Comparison of ENCODE assay signal across 17 cellular contexts in genomic region chr2:164073053-164073757, GRCh38.
DNase-seq lines count a peak whose midpoint lies in the region; ATAC-seq and TF ChIP-seq lines count a peak whose summit lies in the region.
"Had no signal": no experiment of that assay in that cellular context is flagged by ENCODE, and none has a peak within 500 bp of the region (broad histone marks: within the 10 kb centered on the region; RNA-seq: fewer than 3 reads in every experiment).

No MANE protein-coding gene starts in this region.

- no peaks in the 10 kb centered on the region for H3K27me3 ChIP-seq in endodermal cell (ENCODE audit: control insufficient read depth, insufficient read depth, low read length, poor library complexity, severe bottlenecking)
- no peaks in the 10 kb centered on the region for H3K27me3 ChIP-seq in neuronal stem cell (ENCODE audit: control insufficient read depth in 3 of 3, insufficient read depth in 3 of 3, low read depth in 1 of 3, low read length in 3 of 3)
- no peaks in the 10 kb centered on the region for H3K27me3 ChIP-seq in Karpas-422 (ENCODE audit: low read length)
- H3K27me3 ChIP-seq: ovary, spleen had no signal

- no peak overlapping the region for H3K4ac ChIP-seq in neuronal stem cell (ENCODE audit: low read length)

- H2AK5ac ChIP-seq in neuronal stem cell (ENCODE audit: low read depth, low read length), result no peak overlapping the region

- H2BK15ac ChIP-seq in neuronal stem cell (ENCODE audit: low read length), result no peak overlapping the region

- H3K9ac ChIP-seq in endodermal cell (ENCODE audit: extremely low read depth, low read length, poor library complexity, severe bottlenecking), result no peak overlapping the region
- no peak overlapping the region for H3K9ac ChIP-seq in neuronal stem cell (ENCODE audit: low read depth, low read length, poor library complexity)
- H3K9ac ChIP-seq in Karpas-422 (ENCODE audit: low read length), result no peak overlapping the region

- H3K79me1 ChIP-seq in neuronal stem cell (ENCODE audit: low read depth, low read length), result no peaks in the 10 kb centered on the region

- H3K4me3 ChIP-seq in endodermal cell (ENCODE audit: low read length) (no peak overlapping the region), neuronal stem cell (ENCODE audit: low read length in 2 of 2) (no peak overlapping the region), Karpas-422 (ENCODE audit: low read length) (no peak overlapping the region)
- H3K4me3 ChIP-seq: ovary, spleen had no signal

- no peaks in the 10 kb centered on the region for H3K4me1 ChIP-seq in endodermal cell (ENCODE audit: control insufficient read depth, insufficient read depth, low read length)
- peaks cover 1 to 9% of the 10 kb centered on the region in 2 donors for H3K4me1 ChIP-seq in neuronal stem cell (ENCODE audit: control insufficient read depth in 2 of 2, insufficient read depth in 1 of 2, low read depth in 1 of 2, low read length in 2 of 2)
- no peaks in the 10 kb centered on the region for H3K4me1 ChIP-seq in Karpas-422 (ENCODE audit: low read length)
- H3K4me1 ChIP-seq: spleen had no signal

- H3K27ac ChIP-seq in endodermal cell (ENCODE audit: low read depth, low read length) (peak overlapping the region; percentile 27), neuronal stem cell (replicated peaks; ENCODE audit: low read length) (no peak overlapping the region), Karpas-422 (ENCODE audit: low read length) (no peak overlapping the region)
- H3K27ac ChIP-seq: ovary, spleen had no signal

- no peak for ATAC-seq in GM19324 (IDR thresholded peaks at IDR 0.05; ENCODE audit: low FRiP score, unreplicated experiment)
- ATAC-seq: effector memory CD8-positive, alpha-beta T cell had no signal

- H3K79me2 ChIP-seq in Karpas-422 (ENCODE audit: low read length), result no peaks in the 10 kb centered on the region

- no peak overlapping the region for H2BK12ac ChIP-seq in neuronal stem cell (ENCODE audit: low read length)

- H3K9me3 ChIP-seq in endodermal cell (ENCODE audit: control insufficient read depth, low read length) (no peaks in the 10 kb centered on the region), neuronal stem cell (replicated peaks in 1 of 2; ENCODE audit: control insufficient read depth in 2 of 2, insufficient read depth in 1 of 2, low read depth in 1 of 2, low read length in 2 of 2) (peaks cover 0 to 10% of the 10 kb centered on the region in 2 donors), Karpas-422 (ENCODE audit: low read length) (no peaks in the 10 kb centered on the region)
- H3K9me3 ChIP-seq: ovary, spleen had no signal

- H3K36me3 Mint-ChIP-seq in endodermal cell (ENCODE audit: low read depth), result no peaks in the 10 kb centered on the region
- H3K36me3 Mint-ChIP-seq: activated naive CD8-positive, alpha-beta T cell treated with anti-CD3 and anti-CD28 coated beads, Interleukin-2, amount 10 ng/mL, durations not matched to agents 7 days and 5 days; CD4-positive, CD25-positive, alpha-beta regulatory T cell had no signal

- no peaks in the 10 kb centered on the region for H4K20me1 ChIP-seq in Karpas-422 (ENCODE audit: insufficient read depth, low read depth, low read length)

- no peaks in the 10 kb centered on the region for H3K27me3 Mint-ChIP-seq in endodermal cell (ENCODE audit: insufficient read depth)
- H3K27me3 Mint-ChIP-seq: activated CD4-positive, alpha-beta T cell treated with anti-CD3 and anti-CD28 coated beads, Interleukin-2, amount 10 ng/mL, durations not matched to agents 7 days and 5 days; activated naive CD8-positive, alpha-beta T cell treated with anti-CD3 and anti-CD28 coated beads, Interleukin-2, amount 10 ng/mL, durations not matched to agents 7 days and 5 days; CD4-positive, CD25-positive, alpha-beta regulatory T cell; central memory CD8-positive, alpha-beta T cell; effector memory CD8-positive, alpha-beta T cell had no signal

- no peak overlapping the region for H3K4me3 Mint-ChIP-seq in endodermal cell
- H3K4me3 Mint-ChIP-seq: activated CD4-positive, alpha-beta T cell treated with anti-CD3 and anti-CD28 coated beads, Interleukin-2, amount 10 ng/mL, durations not matched to agents 7 days and 5 days; activated naive CD8-positive, alpha-beta T cell treated with anti-CD3 and anti-CD28 coated beads, Interleukin-2, amount 10 ng/mL, durations not matched to agents 7 days and 5 days; CD4-positive, CD25-positive, alpha-beta regulatory T cell; central memory CD8-positive, alpha-beta T cell; effector memory CD8-positive, alpha-beta T cell had no signal

- no peak overlapping the region for H2BK120ac ChIP-seq in neuronal stem cell (ENCODE audit: low read depth, low read length)

- H3K36me3 ChIP-seq in endodermal cell (ENCODE audit: control insufficient read depth, insufficient read depth, low read length), result no peaks in the 10 kb centered on the region
- no peaks in the 10 kb centered on the region for H3K36me3 ChIP-seq in neuronal stem cell (replicated peaks in 1 of 2; ENCODE audit: control insufficient read depth in 2 of 2, insufficient read depth in 2 of 2, low read length in 2 of 2)
- H3K36me3 ChIP-seq in Karpas-422 (ENCODE audit: insufficient read depth, low read length), result no peaks in the 10 kb centered on the region
- H3K36me3 ChIP-seq: ovary, spleen had no signal

- 88 to 93% methylated on average over 8 to 10 of the region's 10 CpGs for WGBS in endodermal cell (ENCODE audit: insufficient coverage in 1 of 2, insufficient read length in 1 of 2), 2 experiments
- WGBS in neuronal stem cell (ENCODE audit: extremely low coverage in 2 of 2, insufficient read length in 2 of 2, insufficient replicate concordance in 1 of 2), 2 donors, result no CpG with 5 or more reads among the region's 10 CpGs

- no peak overlapping the region for H3K27ac Mint-ChIP-seq in endodermal cell
- H3K27ac Mint-ChIP-seq: activated CD4-positive, alpha-beta T cell treated with anti-CD3 and anti-CD28 coated beads, Interleukin-2, amount 10 ng/mL, durations not matched to agents 7 days and 5 days; activated naive CD8-positive, alpha-beta T cell treated with anti-CD3 and anti-CD28 coated beads, Interleukin-2, amount 10 ng/mL, durations not matched to agents 7 days and 5 days; CD4-positive, CD25-positive, alpha-beta regulatory T cell; effector memory CD8-positive, alpha-beta T cell had no signal

- peaks cover 2% of the 10 kb centered on the region for H3K4me1 Mint-ChIP-seq in endodermal cell
- H3K4me1 Mint-ChIP-seq: activated CD4-positive, alpha-beta T cell treated with anti-CD3 and anti-CD28 coated beads, Interleukin-2, amount 10 ng/mL, durations not matched to agents 7 days and 5 days; activated naive CD8-positive, alpha-beta T cell treated with anti-CD3 and anti-CD28 coated beads, Interleukin-2, amount 10 ng/mL, durations not matched to agents 7 days and 5 days; CD4-positive, CD25-positive, alpha-beta regulatory T cell; central memory CD8-positive, alpha-beta T cell had no signal

- H3K4me2 ChIP-seq in neuronal stem cell (ENCODE audit: insufficient read depth, low read length, poor library complexity, severe bottlenecking) (no peak overlapping the region), Karpas-422 (ENCODE audit: low read depth, low read length, poor library complexity, severe bottlenecking) (no peak overlapping the region)

- H2AFZ ChIP-seq in neuronal stem cell (ENCODE audit: low read length), result peak overlapping the region; percentile 75
- H2AFZ ChIP-seq in Karpas-422 (ENCODE audit: low read length), result no peak overlapping the region

- H3K14ac ChIP-seq in neuronal stem cell (ENCODE audit: low read length), result no peak overlapping the region

- TF ChIP-seq CTCF in endodermal cell (conservative IDR thresholded peaks at IDR 0.05), result no peak

- DNase-seq in GM04504 (ENCODE audit: low read depth), result peak; percentile 23
- peak; percentile 59 to 76 for DNase-seq in NCI-H446 (lab: John Stamatoyannopoulos, UW)
- DNase-seq in endodermal cell, result no peak
- DNase-seq in neuronal stem cell (ENCODE audit: low spot score), result no peak
- DNase-seq in Karpas-422, result no peak
- DNase-seq in activated naive CD4-positive, alpha-beta T cell treated with anti-CD3 and anti-CD28 coated beads, Interleukin-2, amount 50 U/mL, for 16 hours, result no peak
- DNase-seq in iPS-NIHi7 (ENCODE audit: extremely low spot score), result no peak
- DNase-seq: activated CD4-positive, alpha-beta T cell treated with anti-CD3 and anti-CD28 coated beads, Interleukin-2, amount 10 ng/mL, durations not matched to agents 7 days and 5 days; activated naive CD8-positive, alpha-beta T cell treated with anti-CD3 and anti-CD28 coated beads, Interleukin-2, amount 10 ng/mL, durations not matched to agents 7 days and 5 days; CD4-positive, CD25-positive, alpha-beta regulatory T cell; effector memory CD8-positive, alpha-beta T cell; NCI-H2081; ovary; SIG-M5; spleen had no signal

- H3K18ac ChIP-seq in neuronal stem cell (ENCODE audit: low read length), result no peak overlapping the region

- H3K23ac ChIP-seq in neuronal stem cell (ENCODE audit: low read depth, low read length, poor library complexity), result no peak overlapping the region

- no peak overlapping the region for H4K91ac ChIP-seq in neuronal stem cell (ENCODE audit: low read depth, low read length, poor library complexity)

- no peaks in the 10 kb centered on the region for H3K9me3 Mint-ChIP-seq in endodermal cell
- H3K9me3 Mint-ChIP-seq: activated CD4-positive, alpha-beta T cell treated with anti-CD3 and anti-CD28 coated beads, Interleukin-2, amount 10 ng/mL, durations not matched to agents 7 days and 5 days; activated naive CD8-positive, alpha-beta T cell treated with anti-CD3 and anti-CD28 coated beads, Interleukin-2, amount 10 ng/mL, durations not matched to agents 7 days and 5 days had no signal

- H4K8ac ChIP-seq in neuronal stem cell (ENCODE audit: low read depth, low read length), result no peak overlapping the region

- 0 out of 2 replicates have a peak, but pooled peaks cover 3% of the 10 kb centered on the region for H3K9me2 ChIP-seq in Karpas-422 (replicated peaks; ENCODE audit: insufficient read depth, low read length)

- no peak overlapping the region for H2BK5ac ChIP-seq in neuronal stem cell (ENCODE audit: low read length)

Comparison
In these comparisons a context has a peak if more than half of its experiments do, and no peak if none do; other contexts are left out.
1. DNase-seq: peak in GM04504 (single experiment) and NCI-H446 (2 of 2); none in endodermal cell (single experiment), neuronal stem cell (single experiment), Karpas-422 (single experiment), activated naive CD4-positive, alpha-beta T cell treated with anti-CD3 and anti-CD28 coated beads, Interleukin-2, amount 50 U/mL, for 16 hours (single experiment) and iPS-NIHi7 (single experiment).